Comparison of ENCODE assay signal across 29 cellular contexts in genomic region chr5:115629903-115630302, GRCh38. TPM values are rescaled to one million over a fixed set of nuclear protein-coding genes. Genes with fewer than 3 reads are reported as not detected.
"Had no signal": no experiment of that assay in that cellular context is flagged by ENCODE, and none has a peak within 500 bp of the region (broad histone marks: within the 10 kb centered on the region; RNA-seq: fewer than 3 reads in every experiment).

No MANE protein-coding gene starts in this region.

- H3K4me3 ChIP-seq: neural progenitor cell, ovary, psoas muscle, right lobe of liver, sigmoid colon, spleen, suprapubic skin, testis, tibial artery, upper lobe of left lung, vagina had no signal

- H3K4me1 ChIP-seq: neural progenitor cell, parathyroid adenoma had no signal

- ATAC-seq: natural killer cell; psoas muscle; right cardiac atrium; right lobe of liver; stimulated activated memory B cell treated with anti-CD40 and anti-IgM and Interleukin-4, amounts not matched to agents 10 μg/mL and 1 μg/mL and 100 μg/mL, for 72 hours; stimulated activated naive CD8-positive, alpha-beta T cell treated with anti-CD3 and anti-CD28 coated beads, Interleukin-15, amount 100 ng/mL, for 72 hours; stimulated activated naive CD8-positive, alpha-beta T cell treated with anti-CD3 and anti-CD28 coated beads, Interleukin-15, Interleukin-2, amounts not matched to agents 100 U/mL and 50 U/mL, for 24 hours had no signal

- DNase-seq: natural killer cell; occipital lobe; ovary; posterior cingulate gyrus; psoas muscle; right cardiac atrium; right lobe of liver; sigmoid colon; small intestine; spleen; stimulated activated CD4-positive, alpha-beta T cell treated with anti-CD3 and anti-CD28 coated beads, Interleukin-12 subunit alpha, Interleukin-12 subunit beta, amount 100 ng/mL, for 4 hours; stimulated activated CD4-positive, alpha-beta T cell treated with anti-CD3 and anti-CD28 coated beads, Interleukin-1b, Interleukin-23, amount 100 ng/mL, for 48 hours; stimulated activated CD4-positive, alpha-beta T cell treated with anti-CD3 and anti-CD28 coated beads, Interleukin-4, amount 100 ng/mL, for 1 hour; stimulated activated CD4-positive, alpha-beta T cell treated with anti-CD3 and anti-CD28 coated beads, Interleukin-4, amount 100 ng/mL, for 4 hours; stimulated activated CD8-positive, alpha-beta memory T cell treated with anti-CD3 and anti-CD28 coated beads, Interleukin-4, amount 100 ng/mL, for 48 hours; stimulated activated naive CD4-positive, alpha-beta T cell; stimulated activated naive CD8-positive, alpha-beta T cell treated with anti-CD3 and anti-CD28 coated beads, Interleukin-15, amount 100 ng/mL, for 72 hours; stimulated activated naive CD8-positive, alpha-beta T cell treated with anti-CD3 and anti-CD28 coated beads, Interleukin-15, Interleukin-2, amounts not matched to agents 100 U/mL and 50 U/mL, for 24 hours; substantia nigra; testis; tibial artery; trophoblast cell; upper lobe of left lung had no signal

- H3K9ac ChIP-seq: neural progenitor cell, parathyroid adenoma had no signal

- H3K4me2 ChIP-seq: neural progenitor cell had no signal

- H3K36me3 ChIP-seq: neural progenitor cell, ovary, right lobe of liver, sigmoid colon, spleen, suprapubic skin, tibial artery, upper lobe of left lung, vagina had no signal

- H3K27me3 ChIP-seq: neural progenitor cell, ovary, right lobe of liver, sigmoid colon, spleen, suprapubic skin, testis, tibial artery, upper lobe of left lung, vagina had no signal

- H2AFZ ChIP-seq: neural progenitor cell, parathyroid adenoma had no signal

- H3K27ac ChIP-seq: neural progenitor cell, ovary, parathyroid adenoma, psoas muscle, right lobe of liver, sigmoid colon, spleen, suprapubic skin, testis, tibial artery, upper lobe of left lung, vagina had no signal

- H3K9me3 ChIP-seq: ovary, psoas muscle, right lobe of liver, sigmoid colon, spleen, suprapubic skin, testis, tibial artery, upper lobe of left lung, vagina had no signal

RNA-seq across cellular contexts. Expression of gene TICAM2, which starts 27.6 kb away (rescaled TPM):
- polyA plus RNA-seq: neural cell had no signal
